ENCODE assay signal across 12 cellular contexts in genomic region chr6:16676978-16677377, GRCh38.
DNase-seq lines count a peak whose midpoint lies in the region; ATAC-seq and TF ChIP-seq lines count a peak whose summit lies in the region.
"Had no signal": no experiment of that assay in that cellular context is flagged by ENCODE, and none has a peak within 500 bp of the region (broad histone marks: within the 10 kb centered on the region; RNA-seq: fewer than 3 reads in every experiment).

No MANE protein-coding gene starts in this region.

- 55% methylated on average over 6 of the region's 6 CpGs for WGBS in liver

- H3K36me3 ChIP-seq in liver (ENCODE audit: control insufficient read depth in 4 of 4, insufficient read depth in 3 of 4, low read depth in 1 of 4, low read length in 3 of 4) (no peaks in the 10 kb centered on the region), WERI-Rb-1 (no peaks in the 10 kb centered on the region)
- H3K36me3 ChIP-seq: ascending aorta had no signal

- H3K27me3 ChIP-seq in liver (ENCODE audit: control insufficient read depth in 4 of 4, insufficient read depth in 4 of 4, low read length in 3 of 4) (no peaks in the 10 kb centered on the region), WERI-Rb-1 (ENCODE audit: insufficient read depth, low read depth, severe bottlenecking) (no peaks in the 10 kb centered on the region)
- H3K27me3 ChIP-seq: ascending aorta had no signal

- peaks cover 3% of the 10 kb centered on the region for H3K27me3 Mint-ChIP-seq in brain
- H3K27me3 Mint-ChIP-seq: CD4-positive, CD25-positive, alpha-beta regulatory T cell had no signal

- no peak overlapping the region for H3K4me3 ChIP-seq in liver (ENCODE audit: low read depth in 1 of 3, low read length in 3 of 3)
- no peak overlapping the region for H3K4me3 ChIP-seq in WERI-Rb-1 (ENCODE audit: low read depth, low read length)

- H3K36me3 Mint-ChIP-seq in brain, result peaks cover 36% of the 10 kb centered on the region

- H3K9ac ChIP-seq in liver (ENCODE audit: low read depth in 1 of 2, low read length in 2 of 2), result no peak overlapping the region

- H3K27ac ChIP-seq in liver (ENCODE audit: low read depth in 1 of 2, low read length in 2 of 2) (peak overlapping the region; percentile 62 to 65), WERI-Rb-1 (no peak overlapping the region)
- H3K27ac ChIP-seq: ascending aorta had no signal

- TF ChIP-seq CTCF in brain (conservative IDR thresholded peaks at IDR 0.05) (no peak), liver (IDR thresholded peaks at IDR 0.05; ENCODE audit: low read depth, low read length, missing input control) (no peak), GM13976 (IDR thresholded peaks at IDR 0.05; ENCODE audit: borderline replicate concordance, control extremely low read depth, extremely low read depth, insufficient read depth, missing control alignments) (no peak), WERI-Rb-1 (IDR thresholded peaks at IDR 0.05; ENCODE audit: low read depth, low read length) (no peak)

- in situ Hi-C loops in GM13976 (cut with MboI; ENCODE audit: low sequenced_read_pairs, unreplicated experiment), result no loop called here

- intact Hi-C loops in Right ventricle myocardium inferior (cut with DNase I), result no loop called here
- intact Hi-C loops in cardiac septum (cut with DNase I), result no loop called here

- H3K4me1 Mint-ChIP-seq in brain, result peaks cover 50% of the 10 kb centered on the region

- no peak for TF ChIP-seq RAD21 in liver (IDR thresholded peaks at IDR 0.05)

- no peaks in the 10 kb centered on the region for H3K9me3 Mint-ChIP-seq in brain

- no peaks in the 10 kb centered on the region for H3K9me3 ChIP-seq in liver (ENCODE audit: control insufficient read depth in 4 of 4, low read length in 3 of 4)
- H3K9me3 ChIP-seq in WERI-Rb-1 (ENCODE audit: severe bottlenecking), result no peaks in the 10 kb centered on the region
- H3K9me3 ChIP-seq: ascending aorta had no signal

- peaks cover 4 to 38% (median 22%) of the 10 kb centered on the region in 4 donors for H3K4me1 ChIP-seq in liver (ENCODE audit: control insufficient read depth in 4 of 4, insufficient read depth in 4 of 4, low read length in 3 of 4)

- H3K27ac Mint-ChIP-seq in brain, result peak overlapping the region in 3 of 5 experiments; percentile 28 to 38 (median 35)

- peak overlapping the region in 1 of 5 experiments; percentile 25 for H3K4me3 Mint-ChIP-seq in brain
- H3K4me3 Mint-ChIP-seq: CD4-positive, CD25-positive, alpha-beta regulatory T cell had no signal

- peak; percentile 60 for ATAC-seq in Right ventricle myocardium inferior
- ATAC-seq in HG02840 (IDR thresholded peaks at IDR 0.05; ENCODE audit: low FRiP score, unreplicated experiment), result no peak

- DNase-seq in Right ventricle myocardium inferior (ENCODE audit: missing footprints) (no peak), cardiac septum (ENCODE audit: low spot score) (no peak), GM13976 (ENCODE audit: low spot score) (no peak), D341Med (ENCODE audit: low spot score) (no peak), WERI-Rb-1 (no peak)
- DNase-seq: CD4-positive, CD25-positive, alpha-beta regulatory T cell; NCI-H1694; T1000 had no signal

TF ChIP-seq in liver, 16 proteins besides CTCF, POLR2A, EP300 and RAD21:
- TF ChIP-seq MAX (IDR thresholded peaks at IDR 0.05), result no peak
- no peak for TF ChIP-seq FOXA2 (IDR thresholded peaks at IDR 0.05)
- no peak for TF ChIP-seq RXRA (IDR thresholded peaks at IDR 0.05)
- TF ChIP-seq HNF4G (IDR thresholded peaks at IDR 0.05), result no peak
- no peak for TF ChIP-seq NR2F2 (IDR thresholded peaks at IDR 0.05)
- TF ChIP-seq JUND (IDR thresholded peaks at IDR 0.05), result no peak
- TF ChIP-seq ATF3 (IDR thresholded peaks at IDR 0.05), result no peak
- no peak for TF ChIP-seq ZBTB33 (IDR thresholded peaks at IDR 0.05)
- TF ChIP-seq REST (IDR thresholded peaks at IDR 0.05), result no peak
- no peak for TF ChIP-seq GABPA (IDR thresholded peaks at IDR 0.05 in 1 of 2, conservative IDR thresholded peaks at IDR 0.05 in 1 of 2)
- TF ChIP-seq TAF1 (conservative IDR thresholded peaks at IDR 0.05), result no peak
- no peak for TF ChIP-seq YY1 (IDR thresholded peaks at IDR 0.05)
- no peak for TF ChIP-seq FOXA1 (IDR thresholded peaks at IDR 0.05)
- TF ChIP-seq SP1 (IDR thresholded peaks at IDR 0.05), result no peak
- no peak for TF ChIP-seq EGR1 (IDR thresholded peaks at IDR 0.05; ENCODE audit: low read depth in 2 of 2)
- TF ChIP-seq HNF4A (conservative IDR thresholded peaks at IDR 0.05), result no peak
